In genomic region chr1:94676686-94677085, GRCh38 we compare ENCODE assay signal across 16 cellular contexts.
DNase-seq lines count a peak whose midpoint lies in the region; TF ChIP-seq lines count a peak whose summit lies in the region.
"Had no signal": no experiment of that assay in that cellular context is flagged by ENCODE, and none has a peak within 500 bp of the region (broad histone marks: within the 10 kb centered on the region; RNA-seq: fewer than 3 reads in every experiment).

No MANE protein-coding gene starts in this region.

- H3K4me1 Mint-ChIP-seq in type B pancreatic cell (ENCODE audit: unreplicated experiment), result peaks cover 13% of the 10 kb centered on the region

- in situ Hi-C loops in mammary epithelial cell (cut with MboI; ENCODE audit: low sequenced_read_pairs in 2 of 2), result no loop called here

- CTCF ChIA-PET in mammary epithelial cell (lab: Charles Lee; ENCODE audit: low non-redundant PET), result no interaction called here

- H3K36me3 ChIP-seq in duodenal mucosa (ENCODE audit: control insufficient read depth in 1 of 2, insufficient read depth in 2 of 2, low read length in 2 of 2), result no peaks in the 10 kb centered on the region
- H3K36me3 ChIP-seq in mucosa of rectum (ENCODE audit: control insufficient read depth in 2 of 2, insufficient read depth in 2 of 2, low read length in 2 of 2), result no peaks in the 10 kb centered on the region
- H3K36me3 ChIP-seq in mammary epithelial cell (ENCODE audit: insufficient read depth, low read length), result no peaks in the 10 kb centered on the region
- no peaks in the 10 kb centered on the region for H3K36me3 ChIP-seq in right atrium auricular region
- H3K36me3 ChIP-seq: gastrocnemius medialis, neural progenitor cell had no signal

- H3K27me3 ChIP-seq in duodenal mucosa (ENCODE audit: control insufficient read depth in 1 of 2, insufficient read depth in 2 of 2, low read length in 2 of 2) (no peaks in the 10 kb centered on the region), mucosa of rectum (ENCODE audit: control insufficient read depth in 2 of 2, insufficient read depth in 2 of 2, low read length in 2 of 2) (no peaks in the 10 kb centered on the region), mammary epithelial cell (ENCODE audit: insufficient read depth, low read length) (no peaks in the 10 kb centered on the region), right atrium auricular region (no peaks in the 10 kb centered on the region)
- H3K27me3 ChIP-seq: gastrocnemius medialis, neural progenitor cell had no signal

- H3K4me2 ChIP-seq in mammary epithelial cell (ENCODE audit: insufficient read depth, low read depth, low read length), result no peak overlapping the region
- H3K4me2 ChIP-seq: neural progenitor cell had no signal

- peak overlapping the region; percentile 62 for H3K27ac Mint-ChIP-seq in type B pancreatic cell
- H3K27ac Mint-ChIP-seq: neural progenitor cell had no signal

- no peak overlapping the region for H3K4me3 Mint-ChIP-seq in type B pancreatic cell
- H3K4me3 Mint-ChIP-seq: neural progenitor cell had no signal

- H3K9ac ChIP-seq in duodenal mucosa (ENCODE audit: low read depth in 1 of 2, low read length in 2 of 2) (peak overlapping the region; percentile 4 to 20), mucosa of rectum (ENCODE audit: low read depth in 1 of 2, low read length in 2 of 2) (peak overlapping the region in 1 of 2 donors; percentile 41), mammary epithelial cell (ENCODE audit: insufficient read depth, low read length) (no peak overlapping the region)
- H3K9ac ChIP-seq: neural progenitor cell had no signal

- WGBS in mammary epithelial cell (ENCODE audit: low coverage, missing lambda C conversion rate), result 85% methylated on average over 6 of the region's 6 CpGs

- H3K36me3 Mint-ChIP-seq in type B pancreatic cell, result peaks cover 5% of the 10 kb centered on the region

- no peak overlapping the region for H2AFZ ChIP-seq in mammary epithelial cell (ENCODE audit: low read depth, low read length)
- H2AFZ ChIP-seq: neural progenitor cell had no signal

- no peaks in the 10 kb centered on the region for H4K20me1 ChIP-seq in mammary epithelial cell (ENCODE audit: insufficient read depth, low read length)

- peak overlapping the region; percentile 20 to 38 for H3K4me3 ChIP-seq in duodenal mucosa (ENCODE audit: low read depth in 1 of 2, low read length in 2 of 2)
- no peak overlapping the region for H3K4me3 ChIP-seq in mucosa of rectum (ENCODE audit: low read length in 2 of 2)
- no peak overlapping the region for H3K4me3 ChIP-seq in mammary epithelial cell (replicated peaks in 1 of 3; ENCODE audit: insufficient read depth in 1 of 3, low read depth in 2 of 3, low read length in 3 of 3)
- no peak overlapping the region for H3K4me3 ChIP-seq in right atrium auricular region
- H3K4me3 ChIP-seq: gastrocnemius medialis, neural progenitor cell had no signal

- no peaks in the 10 kb centered on the region for H3K79me2 ChIP-seq in mammary epithelial cell (ENCODE audit: insufficient read depth, low read length)

- intact Hi-C loops in mammary epithelial cell (cut with micrococcal nuclease), result no loop called here

- no peaks in the 10 kb centered on the region for H3K9me3 Mint-ChIP-seq in type B pancreatic cell

- TF ChIP-seq CTCF in type B pancreatic cell (conservative IDR thresholded peaks at IDR 0.05), result no peak
- TF ChIP-seq CTCF in mammary epithelial cell (conservative IDR thresholded peaks at IDR 0.05 in 1 of 2, IDR thresholded peaks at IDR 0.05 in 1 of 2; ENCODE audit: extremely low read depth in 1 of 2, insufficient read depth in 1 of 2, low read depth in 1 of 2, low read length in 2 of 2), result no peak
- no peak for TF ChIP-seq CTCF in right atrium auricular region (IDR thresholded peaks at IDR 0.05)

- H3K9me3 ChIP-seq in duodenal mucosa (ENCODE audit: control insufficient read depth in 1 of 2, low read length in 2 of 2), result no peaks in the 10 kb centered on the region
- H3K9me3 ChIP-seq in mucosa of rectum (ENCODE audit: control insufficient read depth in 2 of 2, low read length in 2 of 2), result no peaks in the 10 kb centered on the region
- H3K9me3 ChIP-seq in mammary epithelial cell (replicated peaks; ENCODE audit: insufficient read depth, low read length), result no peaks in the 10 kb centered on the region
- no peaks in the 10 kb centered on the region for H3K9me3 ChIP-seq in right atrium auricular region
- H3K9me3 ChIP-seq: gastrocnemius medialis had no signal

- BruUV-seq in mammary epithelial cell (replicated peaks; lab: Mats Ljungman, UMichigan), result no TSS peak

- H3K27ac ChIP-seq in duodenal mucosa (ENCODE audit: low read depth, low read length) (peak overlapping the region; percentile 34), mucosa of rectum (ENCODE audit: low read depth in 2 of 2, low read length in 2 of 2) (peak overlapping the region; percentile 59 to 76), mammary epithelial cell (ENCODE audit: insufficient read depth, low read depth, low read length) (no peak overlapping the region), right atrium auricular region (no peak overlapping the region)
- H3K27ac ChIP-seq: gastrocnemius medialis, neural progenitor cell had no signal

- H3K4me1 ChIP-seq in duodenal mucosa (ENCODE audit: control insufficient read depth in 1 of 2, insufficient read depth in 2 of 2, low read length in 2 of 2) (peaks cover 16 to 21% of the 10 kb centered on the region in 2 donors), mucosa of rectum (ENCODE audit: control insufficient read depth in 2 of 2, insufficient read depth in 2 of 2, low read length in 2 of 2) (peaks cover 2 to 11% of the 10 kb centered on the region in 2 donors), mammary epithelial cell (ENCODE audit: insufficient read depth, low read length) (no peaks in the 10 kb centered on the region), right atrium auricular region (peaks cover 0 to 5% of the 10 kb centered on the region in 2 donors)
- H3K4me1 ChIP-seq: gastrocnemius medialis had no signal

- dilution Hi-C loops in mammary epithelial cell (cut with HindIII; ENCODE audit: low sequenced_read_pairs), result no loop called here

- H3K27me3 Mint-ChIP-seq in type B pancreatic cell, result no peaks in the 10 kb centered on the region

- DNase-seq in NCI-H510A treated with DMSO at 0.1 percent for 48 hours (lab: John Stamatoyannopoulos, UW) (peak; percentile 54), NCI-H510A (lab: John Stamatoyannopoulos, UW) (no peak), type B pancreatic cell (ENCODE audit: extremely low spot score, unreplicated experiment) (no peak), mammary epithelial cell (no peak), kidney glomerular epithelial cell (lab: John Stamatoyannopoulos, UW) (no peak), right atrium auricular region (ENCODE audit: low spot score) (no peak)
- DNase-seq: activated naive CD4-positive, alpha-beta T cell treated with anti-CD3 and anti-CD28 coated beads, Interleukin-2, amount 50 U/mL, for 16 hours; activated T-cell treated with anti-CD3 and anti-CD28 coated beads, Interleukin-2, amount 50 U/mL, for 48 hours; aorta; Calu3; central memory CD4-positive, alpha-beta T cell; NCI-H1105 had no signal

Comparison
In these comparisons a context has a peak if more than half of its experiments do, and no peak if none do; other contexts are left out.
1. H3K27ac ChIP-seq: peak in duodenal mucosa (single experiment) and mucosa of rectum (2 of 2); none in mammary epithelial cell (single experiment) and right atrium auricular region (0 of 2).
2. H3K4me3 ChIP-seq: peak in duodenal mucosa (2 of 2); none in mucosa of rectum (0 of 2), mammary epithelial cell (0 of 3) and right atrium auricular region (0 of 2).